ENCODE assay signal across 20 cellular contexts in the genomic region with DNA sequence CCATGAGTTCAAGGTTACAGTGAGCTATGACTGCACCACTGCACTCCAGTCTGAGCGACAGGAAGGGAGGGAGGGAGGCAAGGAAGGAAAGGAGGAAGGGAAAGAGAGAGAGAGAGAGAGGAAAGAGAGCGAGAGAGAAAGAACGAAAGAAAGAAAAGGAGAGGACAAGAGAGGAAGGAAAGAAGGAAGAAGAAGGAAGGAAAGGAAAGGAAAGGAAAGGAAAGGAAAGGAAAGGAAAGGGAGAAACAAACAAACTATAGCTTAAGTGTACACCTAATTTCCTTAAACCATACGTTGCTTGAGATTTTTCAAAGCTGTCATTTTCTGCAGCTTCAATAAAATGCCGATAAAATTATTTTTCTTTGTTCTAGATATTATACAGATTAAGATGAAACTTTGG.
DNase-seq lines count a peak whose midpoint lies in the region; ATAC-seq and TF ChIP-seq lines count a peak whose summit lies in the region.
"Had no signal": no experiment of that assay in that cellular context is flagged by ENCODE, and none has a peak within 500 bp of the region (broad histone marks: within the 10 kb centered on the region; RNA-seq: fewer than 3 reads in every experiment).

No MANE protein-coding gene starts in this region.

- no peak overlapping the region for H3K4me3 ChIP-seq in OCI-LY7 (ENCODE audit: low read depth, low read length, poor library complexity, severe bottlenecking)
- H3K4me3 ChIP-seq: BLaER1 treated with 17β-estradiol and CSF1 and Interleukin-3, amounts not matched to agents 10 nM and 100 nM; GM23338 had no signal

- H3K4me1 ChIP-seq in OCI-LY7 (ENCODE audit: insufficient read depth, low read length, poor library complexity, severe bottlenecking), result peaks cover 38% of the 10 kb centered on the region

- peaks cover 10% of the 10 kb centered on the region for H3K36me3 Mint-ChIP-seq in stimulated activated naive CD8-positive, alpha-beta T cell treated with anti-CD3 and anti-CD28 coated beads, Interleukin-15, Interleukin-2, amounts not matched to agents 100 ng/mL and 50 ng/mL, for 24 hours (ENCODE audit: low read depth)
- H3K36me3 Mint-ChIP-seq in progenitor cell of endocrine pancreas (ENCODE audit: insufficient read depth), result peaks cover 3% of the 10 kb centered on the region

- no peak for TF ChIP-seq CTCF in OCI-LY7 (conservative IDR thresholded peaks at IDR 0.05; ENCODE audit: low read length)
- no peak for TF ChIP-seq CTCF in progenitor cell of endocrine pancreas (IDR thresholded peaks at IDR 0.05; ENCODE audit: unreplicated experiment)

- POLR2A ChIA-PET in OCI-LY7 (lab: Charles Lee), result interaction anchor here (0.5 to 5.1 kb wide), 14 partner anchors 8 to 1719 kb away, joined by 3 to 42 read pairs (median 4); no protein-coding TSS in a partner anchor

- H3K4me2 ChIP-seq in OCI-LY7 (ENCODE audit: low read length), result peak overlapping the region; percentile 48
- H3K4me2 ChIP-seq: GM23338 had no signal

- ATAC-seq in stimulated activated naive CD8-positive, alpha-beta T cell treated with anti-CD3 and anti-CD28 coated beads, Interleukin-15, amount 100 ng/mL, for 72 hours, result no peak
- no peak for ATAC-seq in GM18868 (IDR thresholded peaks at IDR 0.05; ENCODE audit: unreplicated experiment)

- no peaks in the 10 kb centered on the region for H3K9me3 ChIP-seq in OCI-LY7 (ENCODE audit: low read length)
- H3K9me3 ChIP-seq: BLaER1 treated with 17β-estradiol and CSF1 and Interleukin-3, amounts not matched to agents 10 nM and 100 nM had no signal

- H3K4me3 Mint-ChIP-seq in stimulated activated naive CD8-positive, alpha-beta T cell treated with anti-CD3 and anti-CD28 coated beads, Interleukin-15, Interleukin-2, amounts not matched to agents 100 ng/mL and 50 ng/mL, for 24 hours, result no peak overlapping the region
- no peak overlapping the region for H3K4me3 Mint-ChIP-seq in stimulated activated naive CD8-positive, alpha-beta T cell treated with anti-CD3 and anti-CD28 coated beads, Interleukin-15, amount 100 ng/mL, for 72 hours
- H3K4me3 Mint-ChIP-seq in progenitor cell of endocrine pancreas (ENCODE audit: low read depth), result no peak overlapping the region
- H3K4me3 Mint-ChIP-seq: CD8-positive, alpha-beta memory T cell; GM23338; HFFc6 had no signal

- peaks cover 15% of the 10 kb centered on the region for H3K36me3 ChIP-seq in OCI-LY7 (ENCODE audit: insufficient read depth, low read length)

- intact Hi-C loops in OCI-LY7 (cut with micrococcal nuclease; ENCODE audit: unreplicated experiment), result no loop called here

- no peaks in the 10 kb centered on the region for H3K9me2 ChIP-seq in OCI-LY7 (ENCODE audit: insufficient read depth, low read length)

- no peaks in the 10 kb centered on the region for H3K27me3 Mint-ChIP-seq in stimulated activated naive CD8-positive, alpha-beta T cell treated with anti-CD3 and anti-CD28 coated beads, Interleukin-15, Interleukin-2, amounts not matched to agents 100 ng/mL and 50 ng/mL, for 24 hours
- no peaks in the 10 kb centered on the region for H3K27me3 Mint-ChIP-seq in stimulated activated naive CD8-positive, alpha-beta T cell treated with anti-CD3 and anti-CD28 coated beads, Interleukin-15, amount 100 ng/mL, for 72 hours
- no peaks in the 10 kb centered on the region for H3K27me3 Mint-ChIP-seq in progenitor cell of endocrine pancreas
- H3K27me3 Mint-ChIP-seq: CD8-positive, alpha-beta memory T cell had no signal

- no peaks in the 10 kb centered on the region for H4K20me1 ChIP-seq in OCI-LY7 (ENCODE audit: insufficient read depth, low read length)

- peak overlapping the region; percentile 71 for H3K27ac Mint-ChIP-seq in stimulated activated naive CD8-positive, alpha-beta T cell treated with anti-CD3 and anti-CD28 coated beads, Interleukin-15, Interleukin-2, amounts not matched to agents 100 ng/mL and 50 ng/mL, for 24 hours
- H3K27ac Mint-ChIP-seq in stimulated activated naive CD8-positive, alpha-beta T cell treated with anti-CD3 and anti-CD28 coated beads, Interleukin-15, amount 100 ng/mL, for 72 hours, result no peak overlapping the region
- H3K27ac Mint-ChIP-seq in progenitor cell of endocrine pancreas, result peak overlapping the region; percentile 41
- H3K27ac Mint-ChIP-seq: GM23338, HFFc6 had no signal

- no peak for DNase-seq in stimulated activated naive CD8-positive, alpha-beta T cell treated with anti-CD3 and anti-CD28 coated beads, Interleukin-15, amount 100 ng/mL, for 72 hours
- DNase-seq in OCI-LY7 (ENCODE audit: low spot score) (no peak), progenitor cell of endocrine pancreas (ENCODE audit: low spot score, unreplicated experiment) (no peak), NCI-H526 (lab: John Stamatoyannopoulos, UW) (no peak), RPMI8226 (no peak)
- DNase-seq in stimulated activated CD8-positive, alpha-beta memory T cell treated with anti-CD3 and anti-CD28 coated beads, Interleukin-4, amount 100 ng/mL, for 48 hours, result no peak
- DNase-seq: 8988T; CD8-positive, alpha-beta memory T cell; COR-L47; DMS 273 treated with DMSO at 0.1 percent for 48 hours; DMS53; DND-41; HCEC 1CT; HFFc6; IMR-90 had no signal

- H3K79me2 ChIP-seq in OCI-LY7 (ENCODE audit: insufficient read depth, low read depth, low read length), result no peaks in the 10 kb centered on the region

- H3K9me3 Mint-ChIP-seq in stimulated activated naive CD8-positive, alpha-beta T cell treated with anti-CD3 and anti-CD28 coated beads, Interleukin-15, Interleukin-2, amounts not matched to agents 100 ng/mL and 50 ng/mL, for 24 hours, result no peaks in the 10 kb centered on the region
- H3K9me3 Mint-ChIP-seq in stimulated activated naive CD8-positive, alpha-beta T cell treated with anti-CD3 and anti-CD28 coated beads, Interleukin-15, amount 100 ng/mL, for 72 hours, result no peaks in the 10 kb centered on the region
- no peaks in the 10 kb centered on the region for H3K9me3 Mint-ChIP-seq in progenitor cell of endocrine pancreas (ENCODE audit: low read depth)
- H3K9me3 Mint-ChIP-seq: CD8-positive, alpha-beta memory T cell; GM23338; HFFc6 had no signal

- CTCF ChIA-PET in OCI-LY7 (lab: Charles Lee; ENCODE audit: unreplicated experiment), result interaction anchor here (0.6 to 1.3 kb wide), 2 partner anchors 12 to 310 kb away, joined by 3 to 5 read pairs; no protein-coding TSS in a partner anchor

- BruUV-seq in OCI-LY7 (replicated peaks; lab: Mats Ljungman, UMichigan), result no TSS peak

- H3K27ac ChIP-seq in OCI-LY7 (ENCODE audit: low read depth, low read length, poor library complexity, severe bottlenecking), result peak overlapping the region; percentile 79
- H3K27ac ChIP-seq: BLaER1 treated with 17β-estradiol and CSF1 and Interleukin-3, amounts not matched to agents 10 nM and 100 nM; HL-60 had no signal

- no peak overlapping the region for H2AFZ ChIP-seq in OCI-LY7 (ENCODE audit: low read length)
- H2AFZ ChIP-seq: GM23338 had no signal

- peaks cover 18% of the 10 kb centered on the region for H3K4me1 Mint-ChIP-seq in stimulated activated naive CD8-positive, alpha-beta T cell treated with anti-CD3 and anti-CD28 coated beads, Interleukin-15, Interleukin-2, amounts not matched to agents 100 ng/mL and 50 ng/mL, for 24 hours (ENCODE audit: low read depth)
- peaks cover 10% of the 10 kb centered on the region for H3K4me1 Mint-ChIP-seq in stimulated activated naive CD8-positive, alpha-beta T cell treated with anti-CD3 and anti-CD28 coated beads, Interleukin-15, amount 100 ng/mL, for 72 hours
- H3K4me1 Mint-ChIP-seq in progenitor cell of endocrine pancreas (ENCODE audit: low read depth), result peaks cover 3% of the 10 kb centered on the region
- H3K4me1 Mint-ChIP-seq: GM23338 had no signal

Comparison
In these comparisons a context has a peak if more than half of its experiments do, and no peak if none do; other contexts are left out.
1. H3K27ac Mint-ChIP-seq: peak in stimulated activated naive CD8-positive, alpha-beta T cell treated with anti-CD3 and anti-CD28 coated beads, Interleukin-15, Interleukin-2, amounts not matched to agents 100 ng/mL and 50 ng/mL, for 24 hours (single experiment) and progenitor cell of endocrine pancreas (single experiment); none in stimulated activated naive CD8-positive, alpha-beta T cell treated with anti-CD3 and anti-CD28 coated beads, Interleukin-15, amount 100 ng/mL, for 72 hours (0 of 2).